ENCODE assay signal across 8 cellular contexts in the genomic region with DNA sequence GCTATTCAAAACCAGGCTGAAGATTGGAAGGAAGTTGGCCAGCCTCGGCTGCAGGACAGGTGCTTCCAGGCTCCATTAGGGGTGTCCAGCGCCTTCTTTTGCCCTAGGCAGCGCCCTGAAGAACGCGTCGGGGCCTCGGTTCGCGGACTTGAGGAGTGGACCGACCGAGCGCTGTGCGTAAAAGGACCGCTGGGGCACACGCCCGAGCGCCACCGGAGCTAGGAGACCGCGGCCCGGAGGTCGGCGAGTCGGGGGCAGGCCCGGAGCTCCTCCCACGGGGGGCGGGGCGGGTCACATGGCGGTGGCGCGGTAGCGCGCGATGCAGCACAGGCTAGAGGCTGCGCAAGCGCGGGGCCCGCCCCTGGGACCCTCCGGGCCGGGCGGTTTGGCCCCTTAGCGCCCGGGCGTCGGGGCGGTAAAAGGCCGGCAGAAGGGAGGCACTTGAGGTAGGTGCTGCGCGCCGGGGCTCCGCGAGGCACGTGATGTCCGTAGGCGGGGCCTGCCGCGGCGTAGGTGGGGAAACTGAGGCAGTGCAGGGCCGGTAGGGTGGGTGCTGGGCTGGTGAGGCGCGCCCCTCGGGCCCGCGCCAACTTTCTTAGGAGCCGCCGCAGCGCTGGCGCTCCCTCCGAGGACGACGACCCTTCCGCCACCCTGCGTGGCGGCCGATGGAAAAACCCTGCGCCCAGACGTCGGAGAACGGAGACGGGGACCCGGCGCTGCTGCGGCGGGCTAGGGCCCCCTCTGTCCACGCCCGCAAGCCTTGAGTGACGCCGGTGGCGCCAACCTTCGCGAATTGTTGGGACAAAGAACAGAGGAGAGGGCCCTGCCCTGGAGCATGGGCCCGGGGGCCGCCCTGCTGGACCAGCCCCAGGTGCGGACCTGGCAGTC.
A peak's percentile ranks its signal among the peaks of the same experiment; 100 is the strongest.
DNase-seq lines count a peak whose midpoint lies in the region; ATAC-seq lines count a peak whose summit lies in the region.

PRXL2A (plus strand) TSS at position 354 of the 888 bp plus-strand sequence. CDS start 11,917 bp downstream, outside the sequence.

- no peaks in the 10 kb centered on the region for H3K27me3 ChIP-seq in mucosa of rectum (ENCODE audit: control insufficient read depth in 2 of 2, insufficient read depth in 2 of 2, low read length in 2 of 2)

- DNase-seq in Ammon's horn (ENCODE audit: low spot score) (peak; percentile 88), NCI-H82 (lab: John Stamatoyannopoulos, UW) (peak; percentile 91), activated T-cell treated with anti-CD3 and anti-CD28 coated beads for 24 hours (ENCODE audit: low read depth) (peak; percentile 75), epidermal melanocyte (ENCODE audit: insufficient read length, low spot score) (peak; percentile 82)
- peak; percentile 47 to 70 for DNase-seq in stimulated activated CD8-positive, alpha-beta memory T cell treated with anti-CD3 and anti-CD28 coated beads, Interleukin-4, amount 100 ng/mL, for 4 hours (ENCODE audit: low read depth in 2 of 2, low spot score in 1 of 2)

- no peaks in the 10 kb centered on the region for H3K9me3 ChIP-seq in mucosa of rectum (ENCODE audit: control insufficient read depth in 2 of 2, low read length in 2 of 2)

- H3K9ac ChIP-seq in mucosa of rectum (ENCODE audit: low read depth in 1 of 2, low read length in 2 of 2), result peak within 1 kb of the TSS; percentile 74 to 79

- H3K27ac ChIP-seq in mucosa of rectum (ENCODE audit: low read depth in 2 of 2, low read length in 2 of 2), result peak within 1 kb of the TSS; percentile 82 to 84

- no peaks in the 10 kb centered on the region for H3K36me3 ChIP-seq in mucosa of rectum (ENCODE audit: control insufficient read depth in 2 of 2, insufficient read depth in 2 of 2, low read length in 2 of 2)

- peak within 1 kb of the TSS; percentile 79 to 85 for H3K4me3 ChIP-seq in mucosa of rectum (ENCODE audit: low read length in 2 of 2)

- peaks cover 29 to 31% of the 10 kb centered on the region in 2 donors for H3K4me1 ChIP-seq in mucosa of rectum (ENCODE audit: control insufficient read depth in 2 of 2, insufficient read depth in 2 of 2, low read length in 2 of 2)

- ATAC-seq in GM19023 (IDR thresholded peaks at IDR 0.05; ENCODE audit: unreplicated experiment) (peak; percentile 96), HG03175 (IDR thresholded peaks at IDR 0.05; ENCODE audit: unreplicated experiment) (peak; percentile 95)

Comparison
In these comparisons a context has a peak if more than half of its experiments do, and no peak if none do; other contexts are left out.
1. Peak in every context shown above with its lines: DNase-seq, ATAC-seq, H3K4me3 ChIP-seq and H3K27ac ChIP-seq.